ENCODE assay signal across 17 cellular contexts in the genomic region with DNA sequence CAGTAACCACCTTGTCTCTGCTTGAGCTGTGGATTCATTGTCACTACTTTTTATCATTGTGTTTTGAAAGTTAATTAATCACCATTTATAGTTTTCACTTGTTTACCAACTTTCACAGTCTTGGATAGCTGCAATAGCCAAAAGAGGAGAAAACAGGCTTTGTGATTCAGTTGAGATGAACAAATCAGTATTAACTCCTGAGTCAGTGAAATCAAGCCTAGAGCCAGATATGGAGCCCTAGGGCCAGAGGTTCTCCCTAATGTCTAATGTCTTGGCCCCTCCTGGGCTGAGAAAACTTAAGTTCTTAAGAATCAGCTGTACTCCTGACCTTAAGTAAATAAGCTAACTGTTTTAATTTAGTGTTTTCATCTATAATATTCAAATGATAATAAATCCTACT.
DNase-seq lines count a peak whose midpoint lies in the region; TF ChIP-seq lines count a peak whose summit lies in the region.
"Had no signal": no experiment of that assay in that cellular context is flagged by ENCODE, and none has a peak within 500 bp of the region (broad histone marks: within the 10 kb centered on the region; RNA-seq: fewer than 3 reads in every experiment).

No MANE protein-coding gene starts in this region.

- H2AFZ ChIP-seq in smooth muscle cell (ENCODE audit: low read depth): no peak overlapping the region
- H2AFZ ChIP-seq: GM23338 had no signal

- no peaks in the 10 kb centered on the region for H3K79me2 ChIP-seq in smooth muscle cell (ENCODE audit: low read depth)

- peaks cover 4% of the 10 kb centered on the region for H3K9me3 Mint-ChIP-seq in nephron progenitor cell
- H3K9me3 Mint-ChIP-seq in activated CD4-positive, alpha-beta memory T cell treated with anti-CD3 and anti-CD28 coated beads, Interleukin-2, amount 10 ng/mL, durations not matched to agents 7 days and 5 days: no peaks in the 10 kb centered on the region
- H3K9me3 Mint-ChIP-seq: GM23338 had no signal

- H3K4me1 Mint-ChIP-seq in nephron progenitor cell: peaks cover 6% of the 10 kb centered on the region
- no peaks in the 10 kb centered on the region for H3K4me1 Mint-ChIP-seq in activated CD4-positive, alpha-beta memory T cell treated with anti-CD3 and anti-CD28 coated beads, Interleukin-2, amount 10 ng/mL, durations not matched to agents 7 days and 5 days
- H3K4me1 Mint-ChIP-seq: B cell; CD4-positive, alpha-beta memory T cell; GM23338 had no signal

- H3K27me3 Mint-ChIP-seq in nephron progenitor cell (ENCODE audit: low read depth, poor library complexity): peaks cover 6% of the 10 kb centered on the region
- no peaks in the 10 kb centered on the region for H3K27me3 Mint-ChIP-seq in activated CD4-positive, alpha-beta memory T cell treated with anti-CD3 and anti-CD28 coated beads, Interleukin-2, amount 10 ng/mL, durations not matched to agents 7 days and 5 days
- H3K27me3 Mint-ChIP-seq: B cell; CD4-positive, alpha-beta memory T cell had no signal

- H3K27ac ChIP-seq in breast epithelium (peak overlapping the region; percentile 52 to 59), layer of hippocampus (ENCODE audit: low read depth, low read length) (peak overlapping the region; percentile 49), smooth muscle cell (ENCODE audit: low read depth) (no peak overlapping the region)

- POLR2A ChIA-PET in activated CD4-positive, alpha-beta memory T cell treated with anti-CD3 and anti-CD28 coated beads, Interleukin-2, amount 10 ng/mL, durations not matched to agents 7 days and 5 days (lab: Charles Lee): no interaction called here

- H3K27me3 ChIP-seq in breast epithelium (no peaks in the 10 kb centered on the region), layer of hippocampus (ENCODE audit: control insufficient read depth, insufficient read depth, low read length) (no peaks in the 10 kb centered on the region), smooth muscle cell (ENCODE audit: low read depth) (no peaks in the 10 kb centered on the region)

- H3K36me3 ChIP-seq in breast epithelium (no peaks in the 10 kb centered on the region), smooth muscle cell (ENCODE audit: low read depth) (no peaks in the 10 kb centered on the region)

- CTCF ChIA-PET in activated CD4-positive, alpha-beta memory T cell treated with anti-CD3 and anti-CD28 coated beads, Interleukin-2, amount 10 ng/mL, durations not matched to agents 7 days and 5 days (lab: Charles Lee): no interaction called here

- H3K36me3 Mint-ChIP-seq in nephron progenitor cell (ENCODE audit: low read depth): no peaks in the 10 kb centered on the region
- no peaks in the 10 kb centered on the region for H3K36me3 Mint-ChIP-seq in activated CD4-positive, alpha-beta memory T cell treated with anti-CD3 and anti-CD28 coated beads, Interleukin-2, amount 10 ng/mL, durations not matched to agents 7 days and 5 days (ENCODE audit: low read depth)
- H3K36me3 Mint-ChIP-seq: CD4-positive, alpha-beta memory T cell had no signal

- H3K4me3 Mint-ChIP-seq in nephron progenitor cell: no peak overlapping the region
- no peak overlapping the region for H3K4me3 Mint-ChIP-seq in activated CD4-positive, alpha-beta memory T cell treated with anti-CD3 and anti-CD28 coated beads, Interleukin-2, amount 10 ng/mL, durations not matched to agents 7 days and 5 days
- H3K4me3 Mint-ChIP-seq: B cell; CD4-positive, alpha-beta memory T cell; GM23338 had no signal

- peaks cover 6% of the 10 kb centered on the region for H3F3A ChIP-seq in smooth muscle cell (ENCODE audit: low read depth)

- DNase-seq in GM03348 (ENCODE audit: low spot score): peak; percentile 8
- no peak for DNase-seq in breast epithelium (ENCODE audit: low spot score in 2 of 2)
- no peak for DNase-seq in smooth muscle cell (lab: John Stamatoyannopoulos, UW; ENCODE audit: unreplicated experiment)
- no peak for DNase-seq in nephron progenitor cell
- DNase-seq in nucleus accumbens (lab: John Stamatoyannopoulos, UW): no peak
- DNase-seq in stimulated activated CD4-positive, alpha-beta T cell treated with anti-CD3 and anti-CD28 coated beads, Interleukin-15, amount 100 ng/mL, for 24 hours: no peak
- no peak for DNase-seq in activated CD4-positive, alpha-beta memory T cell treated with anti-CD3 and anti-CD28 coated beads, Interleukin-2, amount 10 ng/mL, durations not matched to agents 7 days and 5 days
- DNase-seq: CD4-positive, alpha-beta memory T cell; DMS79 treated with DMSO at 0.1 percent for 48 hours; NCI-H2107; NCI-H226; NCI-H526; NK-92 treated with Interleukin-12 subunit alpha and Interleukin-12 subunit beta, amount 100 ng/mL, for 24 hours; PC-3 had no signal

- TF ChIP-seq POLR2A in breast epithelium (IDR thresholded peaks at IDR 0.05): no peak

- H3K27ac Mint-ChIP-seq in nephron progenitor cell: no peak overlapping the region
- no peak overlapping the region for H3K27ac Mint-ChIP-seq in activated CD4-positive, alpha-beta memory T cell treated with anti-CD3 and anti-CD28 coated beads, Interleukin-2, amount 10 ng/mL, durations not matched to agents 7 days and 5 days
- H3K27ac Mint-ChIP-seq: B cell; CD4-positive, alpha-beta memory T cell; GM23338 had no signal

- H3K9me3 ChIP-seq in breast epithelium (no peaks in the 10 kb centered on the region), smooth muscle cell (replicated peaks; ENCODE audit: low read depth) (no peaks in the 10 kb centered on the region)

- H3K9ac ChIP-seq in smooth muscle cell (ENCODE audit: low read depth): no peak overlapping the region

- intact Hi-C loops in breast epithelium (cut with DNase I; ENCODE audit: low total_unique reads): no loop called here

- H4K20me1 ChIP-seq in smooth muscle cell (ENCODE audit: low read depth): no peaks in the 10 kb centered on the region

- TF ChIP-seq CTCF in breast epithelium (IDR thresholded peaks at IDR 0.05) (no peak), smooth muscle cell (IDR thresholded peaks at IDR 0.05; ENCODE audit: borderline replicate concordance, insufficient read depth, poor library complexity, severe bottlenecking) (no peak), nephron progenitor cell (IDR thresholded peaks at IDR 0.05) (no peak)

- H3K4me3 ChIP-seq in breast epithelium (no peak overlapping the region), smooth muscle cell (no peak overlapping the region)
- H3K4me3 ChIP-seq: GM23338 had no signal

- peak overlapping the region; percentile 38 for H3K4me2 ChIP-seq in smooth muscle cell
- H3K4me2 ChIP-seq: GM23338 had no signal

- no peaks in the 10 kb centered on the region for H3K4me1 ChIP-seq in breast epithelium
- no peaks in the 10 kb centered on the region for H3K4me1 ChIP-seq in smooth muscle cell (ENCODE audit: low read depth)
